8 cellular contexts compared by ENCODE assay signal in genomic region chr15:73951044-73951561, GRCh38. TPM values are rescaled to one million over a fixed set of nuclear protein-coding genes. Genes with fewer than 3 reads are reported as not detected.
DNase-seq lines count a peak whose midpoint lies in the region; ATAC-seq and TF ChIP-seq lines count a peak whose summit lies in the region.

No MANE protein-coding gene starts in this region.

- TF ChIP-seq CTCF in cardiac fibroblast (IDR thresholded peaks at IDR 0.05; ENCODE audit: low read depth, low read length) (peak; percentile 87), smooth muscle cell (IDR thresholded peaks at IDR 0.05; ENCODE audit: borderline replicate concordance, insufficient read depth, poor library complexity, severe bottlenecking) (peak; percentile 72)

- H3K9ac ChIP-seq in smooth muscle cell (ENCODE audit: low read depth), result peak overlapping the region; percentile 61

- H4K20me1 ChIP-seq in smooth muscle cell (ENCODE audit: low read depth), result no peaks in the 10 kb centered on the region

- peak overlapping the region; percentile 58 for H3K4me2 ChIP-seq in smooth muscle cell

- H3K36me3 ChIP-seq in smooth muscle cell (ENCODE audit: low read depth), result no peaks in the 10 kb centered on the region

- peaks cover 12% of the 10 kb centered on the region for H3F3A ChIP-seq in smooth muscle cell (ENCODE audit: low read depth)

- H3K79me2 ChIP-seq in smooth muscle cell (ENCODE audit: low read depth), result no peaks in the 10 kb centered on the region

- no peak overlapping the region for H2AFZ ChIP-seq in smooth muscle cell (ENCODE audit: low read depth)

- H3K9me3 ChIP-seq in smooth muscle cell (replicated peaks; ENCODE audit: low read depth), result no peaks in the 10 kb centered on the region

- WGBS in smooth muscle cell (ENCODE audit: low lambda C conversion rate), result 4% methylated on average over 14 of the region's 14 CpGs

- peak; percentile 57 for ATAC-seq in GM21360 (IDR thresholded peaks at IDR 0.05; ENCODE audit: unreplicated experiment)
- ATAC-seq in GM19324 (IDR thresholded peaks at IDR 0.05; ENCODE audit: low FRiP score, unreplicated experiment), result no peak

- DNase-seq in AML-193 (lab: John Stamatoyannopoulos, UW), result peak; percentile 70 to 76
- peak; percentile 95 for DNase-seq in NCI-H2171 treated with DMSO at 0.1 percent for 48 hours (lab: John Stamatoyannopoulos, UW)
- DNase-seq in activated CD4-positive, CD25-positive, alpha-beta regulatory T cell treated with anti-CD3 and anti-CD28 coated beads, Interleukin-2, amount 50 U/mL, for 16 hours (ENCODE audit: low read depth, low spot score), result peak; percentile 29
- peak; percentile 98 to 99 for DNase-seq in cardiac fibroblast (ENCODE audit: low read depth in 2 of 2)
- DNase-seq in iris pigment epithelial cell (ENCODE audit: low read depth), result peak; percentile 98
- peak; percentile 70 for DNase-seq in smooth muscle cell (lab: John Stamatoyannopoulos, UW; ENCODE audit: unreplicated experiment)

- peak overlapping the region; percentile 86 for H3K27ac ChIP-seq in smooth muscle cell (ENCODE audit: low read depth)

- H3K4me1 ChIP-seq in smooth muscle cell (ENCODE audit: low read depth), result peaks cover 15% of the 10 kb centered on the region

- no peaks in the 10 kb centered on the region for H3K27me3 ChIP-seq in smooth muscle cell (ENCODE audit: low read depth)

- H3K4me3 ChIP-seq in cardiac fibroblast (replicated peaks in 1 of 2; ENCODE audit: low read depth in 2 of 2, low read length in 2 of 2) (no peak overlapping the region), smooth muscle cell (no peak overlapping the region)

RNA-seq across cellular contexts. Expression of gene LOXL1, which starts 24.8 kb away (rescaled TPM):
- 239 and 252 TPM in 2 replicates for total RNA-seq in smooth muscle cell
- polyA plus RNA-seq in smooth muscle cell, result 736 and 899 TPM in 2 replicates

RNA-seq across cellular contexts. Expression of gene STOML1, which starts 41.0 kb away (rescaled TPM):
- 9.3 and 12.4 TPM in 2 replicates for total RNA-seq in smooth muscle cell
- 23.7 and 27.5 TPM in 2 replicates for polyA plus RNA-seq in smooth muscle cell

RNA-seq across cellular contexts. Expression of gene PML, which starts 43.4 kb away (rescaled TPM):
- 21.6 and 34.1 TPM in 2 replicates for total RNA-seq in smooth muscle cell
- 33.7 and 39.4 TPM in 2 replicates for polyA plus RNA-seq in smooth muscle cell

Comparison
In these comparisons a context has a peak if more than half of its experiments do, and no peak if none do; other contexts are left out.
1. DNase-seq: peak in every context shown above with its lines; median percentile 98 in cardiac fibroblast; 98 in iris pigment epithelial cell; 95 in NCI-H2171 treated with DMSO at 0.1 percent for 48 hours; 73 in AML-193; 70 in smooth muscle cell; 29 in activated CD4-positive, CD25-positive, alpha-beta regulatory T cell treated with anti-CD3 and anti-CD28 coated beads, Interleukin-2, amount 50 U/mL, for 16 hours.